ENCODE assay signal across 8 cellular contexts in genomic region chr11:67468835-67469811, GRCh38. TPM values are rescaled to one million over a fixed set of nuclear protein-coding genes. Genes with fewer than 3 reads are reported as not detected.
DNase-seq lines count a peak whose midpoint lies in the region; ATAC-seq and TF ChIP-seq lines count a peak whose summit lies in the region.

TMEM134 (minus strand) TSS chr11:67469251; CDS start chr11:67469192, 59 bp downstream.

- POLR2A ChIA-PET in CD8-positive, alpha-beta T cell (lab: Charles Lee): interaction anchor here (0.7 to 6.9 kb wide), 20 partner anchors 10 to 192 kb away, joined by 3 to 130 read pairs (median 6); partner anchors contain the start of genes AIP, POLD4, PPP1CA and PTPRCAP

- no peaks in the 10 kb centered on the region for H3K27me3 ChIP-seq in CD8-positive, alpha-beta T cell (ENCODE audit: insufficient read depth, low read length)
- H3K27me3 ChIP-seq in NT2/D1 (ENCODE audit: insufficient read depth, insufficient read length) (no peaks in the 10 kb centered on the region), endocrine pancreas (ENCODE audit: control insufficient read depth, insufficient read depth, low read length) (no peaks in the 10 kb centered on the region)

- H3K4me1 ChIP-seq in CD8-positive, alpha-beta T cell (ENCODE audit: insufficient read depth, low read length): peaks cover 39% of the 10 kb centered on the region
- H3K4me1 ChIP-seq in NT2/D1 (ENCODE audit: insufficient read depth, insufficient read length) (peaks cover 24% of the 10 kb centered on the region), endocrine pancreas (ENCODE audit: control insufficient read depth, insufficient read depth, low read length) (no peaks in the 10 kb centered on the region)

- TF ChIP-seq CTCF in CD8-positive, alpha-beta T cell (IDR thresholded peaks at IDR 0.05): peak; percentile 43

- peak within 1 kb of the TSS; percentile 89 for H3K4me3 Mint-ChIP-seq in CD8-positive, alpha-beta T cell

- H3K27me3 Mint-ChIP-seq in CD8-positive, alpha-beta T cell (ENCODE audit: low read depth): no peaks in the 10 kb centered on the region

- H3K36me3 Mint-ChIP-seq in CD8-positive, alpha-beta T cell: no peaks in the 10 kb centered on the region

- CTCF ChIA-PET in CD8-positive, alpha-beta T cell (lab: Charles Lee): interaction anchor here (0.7 to 3.2 kb wide), 25 partner anchors 14 to 116 kb away, joined by 3 to 13 read pairs (median 4); partner anchors contain the start of genes AIP, PITPNM1, POLD4 and PPP1CA

- no peaks in the 10 kb centered on the region for H3K9me3 Mint-ChIP-seq in CD8-positive, alpha-beta T cell

- peaks cover 37% of the 10 kb centered on the region for H3K4me1 Mint-ChIP-seq in CD8-positive, alpha-beta T cell (ENCODE audit: low read depth)

- no peaks in the 10 kb centered on the region for H3K36me3 ChIP-seq in CD8-positive, alpha-beta T cell (ENCODE audit: insufficient read depth, low read length)
- H3K36me3 ChIP-seq in NT2/D1 (ENCODE audit: insufficient read depth, insufficient read length, low read length): no peaks in the 10 kb centered on the region
- no peaks in the 10 kb centered on the region for H3K36me3 ChIP-seq in endocrine pancreas (ENCODE audit: control insufficient read depth, insufficient read depth, low read length)

- peak within 1 kb of the TSS; percentile 93 for H3K27ac Mint-ChIP-seq in CD8-positive, alpha-beta T cell

- peak; percentile 86 to 97 (median 91) for DNase-seq in CD8-positive, alpha-beta T cell
- peak; percentile 47 for DNase-seq in HS-5 (ENCODE audit: low read depth)
- DNase-seq in NT2/D1 (ENCODE audit: low read depth, low spot score): peak; percentile 95
- DNase-seq in activated CD8-positive, alpha-beta memory T cell treated with anti-CD3 and anti-CD28 coated beads, Interleukin-2, amount 50 U/mL, for 1 hour (ENCODE audit: extremely low read depth): peak; percentile 80
- peak; percentile 98 for DNase-seq in mesenteric fat pad (ENCODE audit: low spot score)
- peak; percentile 82 for DNase-seq in stimulated activated CD8-positive, alpha-beta memory T cell treated with anti-CD3 and anti-CD28 coated beads, Interleukin-15, amount 100 ng/mL, for 1 hour (ENCODE audit: low read depth)

- peak; percentile 81 for ATAC-seq in CD8-positive, alpha-beta T cell
- peak; percentile 63 for ATAC-seq in GM19452 (IDR thresholded peaks at IDR 0.05; ENCODE audit: unreplicated experiment)

- no peaks in the 10 kb centered on the region for H3K9me3 ChIP-seq in CD8-positive, alpha-beta T cell (ENCODE audit: low read length)
- H3K9me3 ChIP-seq in NT2/D1 (ENCODE audit: insufficient read depth, low read length) (no peaks in the 10 kb centered on the region), endocrine pancreas (ENCODE audit: control insufficient read depth, low read length) (no peaks in the 10 kb centered on the region)

- H3K27ac ChIP-seq in CD8-positive, alpha-beta T cell (ENCODE audit: low read depth, low read length): peak within 1 kb of the TSS; percentile 78

- intact Hi-C loops in CD8-positive, alpha-beta T cell (cut with DNase I, micrococcal nuclease): loop anchor here (1.0 to 10.0 kb wide), 13 partner anchors 14 to 1854 kb away; partner anchors contain the start of genes AIP (in 1 of the 2), CD248 (in 1 of the 2), MAP3K11 (in 1 of the 2) and PCNX3 (in 1 of the 2)

- H3K4me3 ChIP-seq in CD8-positive, alpha-beta T cell (ENCODE audit: low read depth, low read length): peak within 1 kb of the TSS; percentile 89
- H3K4me3 ChIP-seq in NT2/D1 (ENCODE audit: insufficient read length, low read depth) (peak within 1 kb of the TSS; percentile 84), endocrine pancreas (ENCODE audit: control insufficient read depth, insufficient read depth, low read length) (peak within 1 kb of the TSS; percentile 14)

- H3K9ac ChIP-seq in NT2/D1 (ENCODE audit: insufficient read length, low read depth) (peak within 1 kb of the TSS; percentile 97), endocrine pancreas (ENCODE audit: control insufficient read depth, insufficient read depth, low read length) (peak within 1 kb of the TSS; percentile 92)

RNA-seq across cellular contexts. Expression of gene TMEM134, which starts in this region (rescaled TPM):
- total RNA-seq in CD8-positive, alpha-beta T cell: 10 to 100 TPM; 41.2 to 48.5 TPM
- 43.2 TPM for total RNA-seq in mesenteric fat pad

Comparison
In these comparisons a context has a peak if more than half of its experiments do, and no peak if none do; other contexts are left out.
1. Peak in every context shown above with its lines: DNase-seq, ATAC-seq, H3K4me3 ChIP-seq and H3K27ac ChIP-seq.
2. DNase-seq: peak in every context shown above with its lines; median percentile 98 in mesenteric fat pad; 95 in NT2/D1; 91 in CD8-positive, alpha-beta T cell; 82 in stimulated activated CD8-positive, alpha-beta memory T cell treated with anti-CD3 and anti-CD28 coated beads, Interleukin-15, amount 100 ng/mL, for 1 hour; 80 in activated CD8-positive, alpha-beta memory T cell treated with anti-CD3 and anti-CD28 coated beads, Interleukin-2, amount 50 U/mL, for 1 hour; 47 in HS-5.
3. H3K4me3 ChIP-seq: peak in every context shown above with its lines; median percentile 89 in CD8-positive, alpha-beta T cell; 84 in NT2/D1; 14 in endocrine pancreas.